ENCODE assay signal across 8 cellular contexts in genomic region chr20:44643596-44644383, GRCh38. TPM values are rescaled to one million over a fixed set of nuclear protein-coding genes. Genes with fewer than 3 reads are reported as not detected.
A peak's percentile ranks its signal among the peaks of the same experiment; 100 is the strongest.
DNase-seq lines count a peak whose midpoint lies in the region; ATAC-seq and TF ChIP-seq lines count a peak whose summit lies in the region.

No MANE protein-coding gene starts in this region.

- BruUV-seq in PC-9 (replicated peaks; lab: Mats Ljungman, UMichigan) = no TSS peak

- H3K36me3 ChIP-seq in PC-9 (ENCODE audit: low read depth) (no peaks in the 10 kb centered on the region), right atrium auricular region (no peaks in the 10 kb centered on the region), skeletal muscle tissue (ENCODE audit: control insufficient read depth in 3 of 3, insufficient read depth in 3 of 3, low read length in 3 of 3) (peaks cover 0 to 2% (median 2%) of the 10 kb centered on the region in 3 donors)

- no peaks in the 10 kb centered on the region for H3K9me3 ChIP-seq in PC-9 (ENCODE audit: insufficient read depth, low read depth)
- no peaks in the 10 kb centered on the region for H3K9me3 ChIP-seq in right atrium auricular region
- H3K9me3 ChIP-seq in skeletal muscle tissue (ENCODE audit: control insufficient read depth in 3 of 3, low read length in 3 of 3) = no peaks in the 10 kb centered on the region

- peak overlapping the region in 1 of 3 donors; percentile 23 for H3K9ac ChIP-seq in skeletal muscle tissue (ENCODE audit: low read depth in 1 of 3, low read length in 3 of 3)

- no peaks in the 10 kb centered on the region for H3K9me2 ChIP-seq in PC-9 (ENCODE audit: insufficient read depth)

- H3K4me1 Mint-ChIP-seq in activated naive CD8-positive, alpha-beta T cell treated with anti-CD3 and anti-CD28 coated beads, Interleukin-2, amount 50 U/mL, for 24 hours = peaks cover 75% of the 10 kb centered on the region

- no peak for ATAC-seq in activated naive CD8-positive, alpha-beta T cell treated with anti-CD3 and anti-CD28 coated beads, Interleukin-2, amount 50 U/mL, for 24 hours
- no peak for ATAC-seq in GM18907 (IDR thresholded peaks at IDR 0.05; ENCODE audit: unreplicated experiment)

- TF ChIP-seq CTCF in PC-9 (conservative IDR thresholded peaks at IDR 0.05) (no peak), right atrium auricular region (IDR thresholded peaks at IDR 0.05) (no peak)

- H3K4me3 Mint-ChIP-seq in activated naive CD8-positive, alpha-beta T cell treated with anti-CD3 and anti-CD28 coated beads, Interleukin-2, amount 50 U/mL, for 24 hours = peak overlapping the region; percentile 51

- H3K4me2 ChIP-seq in PC-9 = peak overlapping the region; percentile 67

- POLR2A ChIA-PET in PC-9 (lab: Charles Lee; ENCODE audit: unreplicated experiment) = interaction anchor here (0.5 kb wide), 1 partner anchor 237 kb away, joined by 3 read pairs; no protein-coding TSS in a partner anchor

- CTCF ChIA-PET in PC-9 (lab: Charles Lee) = no interaction called here

- H3K36me3 Mint-ChIP-seq in activated naive CD8-positive, alpha-beta T cell treated with anti-CD3 and anti-CD28 coated beads, Interleukin-2, amount 50 U/mL, for 24 hours (ENCODE audit: low read depth) = peaks cover 8% of the 10 kb centered on the region

- no peaks in the 10 kb centered on the region for H3K9me3 Mint-ChIP-seq in activated naive CD8-positive, alpha-beta T cell treated with anti-CD3 and anti-CD28 coated beads, Interleukin-2, amount 50 U/mL, for 24 hours

- H3K27me3 ChIP-seq in PC-9 (ENCODE audit: insufficient read depth, low read depth) = no peaks in the 10 kb centered on the region
- no peaks in the 10 kb centered on the region for H3K27me3 ChIP-seq in right atrium auricular region
- no peaks in the 10 kb centered on the region for H3K27me3 ChIP-seq in skeletal muscle tissue (ENCODE audit: control insufficient read depth in 3 of 3, insufficient read depth in 3 of 3, low read length in 3 of 3)

- H3K27ac ChIP-seq in PC-9 = peak overlapping the region; percentile 84
- H3K27ac ChIP-seq in right atrium auricular region = peak overlapping the region; percentile 75 to 77
- H3K27ac ChIP-seq in skeletal muscle tissue (ENCODE audit: low read depth, low read length) = peak overlapping the region; percentile 79

- H3K4me3 ChIP-seq in PC-9 = no peak overlapping the region
- H3K4me3 ChIP-seq in right atrium auricular region = no peak overlapping the region
- H3K4me3 ChIP-seq in skeletal muscle tissue (ENCODE audit: low read length in 3 of 3) = peak overlapping the region in 2 of 3 donors; percentile 3 to 27

- peak overlapping the region; percentile 77 for H3K27ac Mint-ChIP-seq in activated naive CD8-positive, alpha-beta T cell treated with anti-CD3 and anti-CD28 coated beads, Interleukin-2, amount 50 U/mL, for 24 hours

- H3K4me1 ChIP-seq in PC-9 (replicated peaks; ENCODE audit: insufficient read depth) (peaks cover 39% of the 10 kb centered on the region), right atrium auricular region (peaks cover 3 to 72% of the 10 kb centered on the region in 2 donors), skeletal muscle tissue (ENCODE audit: control insufficient read depth in 3 of 3, insufficient read depth in 3 of 3, low read length in 3 of 3) (peaks cover 43 to 47% (median 47%) of the 10 kb centered on the region in 3 donors)

- no peaks in the 10 kb centered on the region for H3K79me2 ChIP-seq in PC-9 (ENCODE audit: low read depth)

- intact Hi-C loops in PC-9 (cut with micrococcal nuclease; ENCODE audit: unreplicated experiment) = no loop called here

- DNase-seq in EL (peak; percentile 87), PC-9 (peak; percentile 80 to 86), right atrium auricular region (ENCODE audit: low spot score) (peak; percentile 90), NCI-H524 (lab: John Stamatoyannopoulos, UW) (no peak), SHP77 treated with DMSO at 0.1 percent for 48 hours (lab: John Stamatoyannopoulos, UW) (no peak)
- DNase-seq in activated naive CD8-positive, alpha-beta T cell treated with anti-CD3 and anti-CD28 coated beads, Interleukin-2, amount 50 U/mL, for 24 hours = peak; percentile 40

- H3K27me3 Mint-ChIP-seq in activated naive CD8-positive, alpha-beta T cell treated with anti-CD3 and anti-CD28 coated beads, Interleukin-2, amount 50 U/mL, for 24 hours = no peaks in the 10 kb centered on the region

- no peaks in the 10 kb centered on the region for H4K20me1 ChIP-seq in PC-9 (ENCODE audit: insufficient read depth)

- peaks cover 25% of the 10 kb centered on the region for H3F3A ChIP-seq in PC-9 (ENCODE audit: insufficient read depth, low read depth)

- H2AFZ ChIP-seq in PC-9 = peak overlapping the region; percentile 63; the same call in 1 of the 2 replicates

RNA-seq across cellular contexts. Expression of gene ADA, which starts 7.7 kb away (rescaled TPM):
- total RNA-seq in PC-9 (2021) = 28.2 and 32.9 TPM in 2 replicates
- 10 to 100 TPM in 1 of 2 donors, 1 to 10 TPM in 1; 6.3 to 16.7 TPM for total RNA-seq in right atrium auricular region
- total RNA-seq in skeletal muscle tissue = 3.7 TPM

Comparison
In these comparisons a context has a peak if more than half of its experiments do, and no peak if none do; other contexts are left out.
1. DNase-seq: peak in EL (single experiment), PC-9 (2 of 2), activated naive CD8-positive, alpha-beta T cell treated with anti-CD3 and anti-CD28 coated beads, Interleukin-2, amount 50 U/mL, for 24 hours (single experiment) and right atrium auricular region (single experiment); none in NCI-H524 (0 of 2) and SHP77 treated with DMSO at 0.1 percent for 48 hours (single experiment).
2. H3K4me3 ChIP-seq: peak in skeletal muscle tissue (2 of 3); none in PC-9 (single experiment) and right atrium auricular region (0 of 2).
3. Peak in every context shown above with its lines, with median percentiles within 50 percentile points of each other: H3K27ac ChIP-seq.